Comparison of ENCODE assay signal across 20 cellular contexts in genomic region chr15:67769468-67770097, GRCh38. TPM values are rescaled to one million over a fixed set of nuclear protein-coding genes. Genes with fewer than 3 reads are reported as not detected.
"Had no signal": no experiment of that assay in that cellular context is flagged by ENCODE, and none has a peak within 500 bp of the region (broad histone marks: within the 10 kb centered on the region; RNA-seq: fewer than 3 reads in every experiment).

No MANE protein-coding gene starts in this region.

- H3K36me3 Mint-ChIP-seq: mesothelial cell of epicardium had no signal

- H3K4me1 ChIP-seq: breast epithelium, tibial nerve had no signal

- H3K27ac Mint-ChIP-seq: activated B cell treated with CpG ODN at 0.5 μM for 24 hours; activated CD8-positive, alpha-beta T cell treated with anti-CD3 and anti-CD28 coated beads for 36 hours; activated naive CD4-positive, alpha-beta T cell treated with anti-CD3 and anti-CD28 coated beads, Interleukin-2, amount 50 U/mL, for 24 hours; activated T-helper 17 cell treated with anti-CD3 and anti-CD28 coated beads, Interleukin-2, amount 50 U/mL, for 72 hours; mesothelial cell of epicardium; naive thymus-derived CD8-positive, alpha-beta T cell had no signal

- H3K27me3 ChIP-seq: breast epithelium, dorsolateral prefrontal cortex, tibial nerve had no signal

- DNase-seq: activated B cell treated with CpG ODN at 0.5 μM for 24 hours; activated CD4-positive, alpha-beta T cell treated with anti-CD3 and anti-CD28 coated beads, Interleukin-2, amount 50 U/mL, for 1 hour; activated CD8-positive, alpha-beta T cell treated with anti-CD3 and anti-CD28 coated beads for 36 hours; activated T-cell treated with anti-CD3 and anti-CD28 coated beads, Interleukin-2, amount 50 U/mL, for 4 hours; dorsolateral prefrontal cortex; effector memory CD4-positive, alpha-beta T cell; mammary epithelial cell; naive thymus-derived CD8-positive, alpha-beta T cell; right cardiac atrium; stimulated activated CD4-positive, alpha-beta T cell treated with anti-CD3 and anti-CD28 coated beads, Interleukin-15, amount 100 ng/mL, for 24 hours; stimulated activated CD4-positive, alpha-beta T cell treated with anti-CD3 and anti-CD28 coated beads, Interleukin-2, amount 100 ng/mL, for 24 hours; stimulated activated naive CD4-positive, alpha-beta T cell treated with Interleukin-2 at 50 U/mL for 16 hours; T-helper 2 cell had no signal

- H3K27me3 Mint-ChIP-seq: activated B cell treated with CpG ODN at 0.5 μM for 24 hours; activated CD8-positive, alpha-beta T cell treated with anti-CD3 and anti-CD28 coated beads for 36 hours; activated naive CD4-positive, alpha-beta T cell treated with anti-CD3 and anti-CD28 coated beads, Interleukin-2, amount 50 U/mL, for 24 hours; activated T-helper 17 cell treated with anti-CD3 and anti-CD28 coated beads, Interleukin-2, amount 50 U/mL, for 72 hours; central memory CD8-positive, alpha-beta T cell; naive thymus-derived CD8-positive, alpha-beta T cell had no signal

- H3K4me3 Mint-ChIP-seq: activated B cell treated with CpG ODN at 0.5 μM for 24 hours; activated CD8-positive, alpha-beta T cell treated with anti-CD3 and anti-CD28 coated beads for 36 hours; activated naive CD4-positive, alpha-beta T cell treated with anti-CD3 and anti-CD28 coated beads, Interleukin-2, amount 50 U/mL, for 24 hours; activated T-cell treated with anti-CD3 and anti-CD28 coated beads, Interleukin-2, amount 50 U/mL, for 4 hours; activated T-helper 17 cell treated with anti-CD3 and anti-CD28 coated beads, Interleukin-2, amount 50 U/mL, for 72 hours; central memory CD8-positive, alpha-beta T cell; mesothelial cell of epicardium; naive thymus-derived CD8-positive, alpha-beta T cell had no signal

- H3K4me1 Mint-ChIP-seq: central memory CD8-positive, alpha-beta T cell had no signal

- H3K4me3 ChIP-seq: breast epithelium, dorsolateral prefrontal cortex, tibial nerve had no signal

- H3K36me3 ChIP-seq: breast epithelium had no signal

- H3K9me3 ChIP-seq: breast epithelium, tibial nerve had no signal

- H3K9me3 Mint-ChIP-seq: activated B cell treated with CpG ODN at 0.5 μM for 24 hours; activated CD8-positive, alpha-beta T cell treated with anti-CD3 and anti-CD28 coated beads for 36 hours; activated naive CD4-positive, alpha-beta T cell treated with anti-CD3 and anti-CD28 coated beads, Interleukin-2, amount 50 U/mL, for 24 hours; activated T-cell treated with anti-CD3 and anti-CD28 coated beads, Interleukin-2, amount 50 U/mL, for 4 hours; activated T-helper 17 cell treated with anti-CD3 and anti-CD28 coated beads, Interleukin-2, amount 50 U/mL, for 72 hours; central memory CD8-positive, alpha-beta T cell; mesothelial cell of epicardium; naive thymus-derived CD8-positive, alpha-beta T cell had no signal

- ATAC-seq: activated CD8-positive, alpha-beta T cell treated with anti-CD3 and anti-CD28 coated beads for 36 hours; activated T-cell treated with anti-CD3 and anti-CD28 coated beads, Interleukin-2, amount 50 U/mL, for 4 hours; activated T-helper 17 cell treated with anti-CD3 and anti-CD28 coated beads, Interleukin-2, amount 50 U/mL, for 72 hours; naive thymus-derived CD8-positive, alpha-beta T cell; right cardiac atrium had no signal

RNA-seq across cellular contexts. Expression of gene SKOR1, which starts 55.7 kb away (rescaled TPM):
- total RNA-seq: epithelial cell of proximal tubule had no signal
